Comparison of ENCODE assay signal across 1 cellular context in genomic region chr17:82442643-82443464, GRCh38.
TF ChIP-seq lines count a peak whose summit lies in the region.

No MANE protein-coding gene starts in this region.

TF ChIP-seq in HCT116, 20 proteins besides CTCF, POLR2A, EP300 and RAD21:
- no peak for TF ChIP-seq CEBPB (IDR thresholded peaks at IDR 0.05; ENCODE audit: low read depth)
- no peak for TF ChIP-seq FOSL1 (IDR thresholded peaks at IDR 0.05; ENCODE audit: low read depth)
- TF ChIP-seq JUND (IDR thresholded peaks at IDR 0.05) = no peak
- TF ChIP-seq ZBTB33 (IDR thresholded peaks at IDR 0.05; ENCODE audit: extremely low read depth, insufficient replicate concordance, low read length) = no peak
- TF ChIP-seq YY1 (IDR thresholded peaks at IDR 0.05; ENCODE audit: extremely low read depth, insufficient replicate concordance, low read depth, low read length) = no peak
- TF ChIP-seq EZH2phosphoT487 (IDR thresholded peaks at IDR 0.05; ENCODE audit: borderline replicate concordance) = no peak
- TF ChIP-seq ATF3 (IDR thresholded peaks at IDR 0.05) = no peak
- TF ChIP-seq EZH2 (IDR thresholded peaks at IDR 0.05) = no peak
- TF ChIP-seq ELF1 (IDR thresholded peaks at IDR 0.05; ENCODE audit: borderline replicate concordance, low read depth) = no peak
- TF ChIP-seq EGR1 (IDR thresholded peaks at IDR 0.05; ENCODE audit: low read depth) = no peak
